In genomic region chr22:50783033-50783880, GRCh38 we compare ENCODE assay signal across 8 cellular contexts. TPM values are rescaled to one million over a fixed set of nuclear protein-coding genes. Genes with fewer than 3 reads are reported as not detected.
DNase-seq lines count a peak whose midpoint lies in the region; ATAC-seq and TF ChIP-seq lines count a peak whose summit lies in the region.
"Not testable (repeated sequence)": the region's sequence is repeated elsewhere in the genome, so short reads cannot be mapped to it uniquely, and the experiment has no call there.

TSS of gene RABL2B (minus strand) at chr22:50783636. CDS start at chr22:50782294, 1,342 bp downstream.

- H4K20me1 ChIP-seq in PC-9 (ENCODE audit: insufficient read depth) = not testable (repeated sequence)

- peak within 1 kb of the TSS; percentile 84 for H3K4me3 Mint-ChIP-seq in activated T-cell treated with anti-CD3 and anti-CD28 coated beads, Interleukin-2, amount 50 U/mL, for 24 hours

- peak within 1 kb of the TSS; percentile 96 for H2AFZ ChIP-seq in PC-9

- not testable (repeated sequence) for H3K9me3 Mint-ChIP-seq in activated T-cell treated with anti-CD3 and anti-CD28 coated beads, Interleukin-2, amount 50 U/mL, for 24 hours

- BruUV-seq in PC-9 (replicated peaks; lab: Mats Ljungman, UMichigan) = TSS peak; percentile 69

- H3K27ac ChIP-seq in PC-9 = not testable (repeated sequence)

- POLR2A ChIA-PET in PC-9 (lab: Charles Lee; ENCODE audit: unreplicated experiment) = not testable (repeated sequence)

- H3K27ac Mint-ChIP-seq in activated T-cell treated with anti-CD3 and anti-CD28 coated beads, Interleukin-2, amount 50 U/mL, for 24 hours = peak within 1 kb of the TSS; percentile 86

- H3K27me3 Mint-ChIP-seq in activated T-cell treated with anti-CD3 and anti-CD28 coated beads, Interleukin-2, amount 50 U/mL, for 24 hours = not testable (repeated sequence)

- H3K4me1 Mint-ChIP-seq in activated T-cell treated with anti-CD3 and anti-CD28 coated beads, Interleukin-2, amount 50 U/mL, for 24 hours (ENCODE audit: low read depth) = peaks cover 19% of the 10 kb centered on the region

- intact Hi-C loops in PC-9 (cut with micrococcal nuclease; ENCODE audit: unreplicated experiment) = not testable (repeated sequence)

- not testable (repeated sequence) for H3K9me3 ChIP-seq in PC-9 (ENCODE audit: insufficient read depth, low read depth); mucosa of stomach (ENCODE audit: control insufficient read depth, low read length)

- peak; percentile 30 for DNase-seq in DMS153 treated with DMSO at 0.1 percent for 48 hours (lab: John Stamatoyannopoulos, UW; ENCODE audit: unreplicated experiment)
- peak; percentile 65 for DNase-seq in HuH-7.5 (ENCODE audit: low spot score)
- peak; percentile 85 to 98 for DNase-seq in PC-9
- peak; percentile 98 for DNase-seq in activated T-cell treated with anti-CD3 and anti-CD28 coated beads, Interleukin-2, amount 50 U/mL, for 24 hours
- peak; percentile 81 for DNase-seq in stimulated activated CD8-positive, alpha-beta memory T cell treated with anti-CD3 and anti-CD28 coated beads, Interleukin-4, amount 100 ng/mL, for 24 hours (ENCODE audit: low read depth)

- ATAC-seq in GM21576 (IDR thresholded peaks at IDR 0.05; ENCODE audit: unreplicated experiment) (peak; percentile 94), esophagus mucosa (peak; percentile 99)

- H3K4me1 ChIP-seq in PC-9 (replicated peaks; ENCODE audit: insufficient read depth); mucosa of stomach (ENCODE audit: control insufficient read depth, insufficient read depth, low read length): not testable (repeated sequence)

- CTCF ChIA-PET in PC-9 (lab: Charles Lee) = not testable (repeated sequence)

- H3F3A ChIP-seq in PC-9 (ENCODE audit: insufficient read depth, low read depth) = not testable (repeated sequence)

- H3K4me3 ChIP-seq in PC-9 = peak within 1 kb of the TSS; percentile 90
- not testable (repeated sequence) for H3K4me3 ChIP-seq in mucosa of stomach (ENCODE audit: low read length)

- not testable (repeated sequence) for H3K79me2 ChIP-seq in PC-9 (ENCODE audit: low read depth)

- H3K9me2 ChIP-seq in PC-9 (ENCODE audit: insufficient read depth) = not testable (repeated sequence)

- peaks cover 19% of the 10 kb centered on the region for H3K36me3 Mint-ChIP-seq in activated T-cell treated with anti-CD3 and anti-CD28 coated beads, Interleukin-2, amount 50 U/mL, for 24 hours (ENCODE audit: low read depth)

- peak within 1 kb of the TSS; percentile 93 for H3K4me2 ChIP-seq in PC-9

- TF ChIP-seq CTCF in PC-9 (conservative IDR thresholded peaks at IDR 0.05) = not testable (repeated sequence)

- H3K27me3 ChIP-seq in PC-9 (ENCODE audit: insufficient read depth, low read depth); mucosa of stomach (ENCODE audit: control insufficient read depth, insufficient read depth, low read length): not testable (repeated sequence)

- H3K36me3 ChIP-seq in PC-9 (ENCODE audit: low read depth) = peaks cover 17% of the 10 kb centered on the region; the same call in 1 of the 2 replicates
- H3K36me3 ChIP-seq in mucosa of stomach (ENCODE audit: control insufficient read depth, insufficient read depth, low read length) = not testable (repeated sequence)

- H3K9ac ChIP-seq in mucosa of stomach (ENCODE audit: low read length) = peak within 1 kb of the TSS; percentile 41

RNA-seq across cellular contexts. Expression of gene RABL2B, which starts in this region (rescaled TPM):
- 44.0 and 48.4 TPM in 2 replicates for total RNA-seq in PC-9 (2021)
- total RNA-seq in esophagus mucosa = 11.8 TPM

Comparison
In these comparisons a context has a peak if more than half of its experiments do, and no peak if none do; other contexts are left out.
1. DNase-seq: peak in every context shown above with its lines; median percentile 98 in activated T-cell treated with anti-CD3 and anti-CD28 coated beads, Interleukin-2, amount 50 U/mL, for 24 hours; 92 in PC-9; 81 in stimulated activated CD8-positive, alpha-beta memory T cell treated with anti-CD3 and anti-CD28 coated beads, Interleukin-4, amount 100 ng/mL, for 24 hours; 65 in HuH-7.5; 30 in DMS153 treated with DMSO at 0.1 percent for 48 hours.